In the genomic region with DNA sequence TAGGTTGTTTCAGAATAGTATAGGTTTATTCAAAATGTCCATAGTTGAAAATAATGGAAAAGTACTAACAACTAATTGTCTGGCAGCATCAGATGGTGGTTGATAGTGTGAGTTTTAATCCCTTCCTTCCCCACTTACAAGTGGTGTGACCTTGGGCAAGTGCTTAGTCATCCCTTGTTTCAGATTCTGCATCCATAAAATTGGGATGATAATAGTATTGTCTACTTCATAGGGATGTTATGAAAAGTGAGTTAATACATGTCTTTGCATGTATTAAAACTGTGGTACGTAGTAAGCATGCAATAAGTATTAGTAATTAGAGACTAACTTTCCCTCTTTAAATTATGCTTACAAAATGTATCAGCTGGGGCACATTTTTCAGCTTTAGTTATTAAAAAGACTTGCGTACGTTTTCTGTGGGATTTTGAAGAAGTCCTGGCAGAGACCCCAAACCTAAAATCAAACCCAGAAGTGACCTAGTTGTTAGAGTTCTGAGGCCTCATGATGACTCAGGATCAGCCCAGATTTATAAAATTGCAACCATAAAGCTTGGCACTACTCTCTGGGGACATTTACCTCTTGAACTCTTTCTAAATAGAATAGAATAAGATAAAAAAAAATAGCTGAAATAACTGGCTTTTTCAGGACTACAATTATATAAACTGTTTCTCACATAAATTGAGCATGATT, we compare ENCODE assay signal across 10 cellular contexts. TPM values are rescaled to one million over a fixed set of nuclear protein-coding genes. Genes with fewer than 3 reads are reported as not detected.
DNase-seq lines count a peak whose midpoint lies in the region; ATAC-seq, FAIRE-seq and TF ChIP-seq lines count a peak whose summit lies in the region.
"Had no signal": no experiment of that assay in that cellular context is flagged by ENCODE, and none has a peak within 500 bp of the region (broad histone marks: within the 10 kb centered on the region; RNA-seq: fewer than 3 reads in every experiment).

No MANE protein-coding gene starts in this region.

- H3K4me3 Mint-ChIP-seq in activated CD8-positive, alpha-beta T cell treated with anti-CD3 and anti-CD28 coated beads for 36 hours: peak overlapping the region; percentile 35

- peaks cover 2% of the 10 kb centered on the region for H3K9me3 Mint-ChIP-seq in activated CD8-positive, alpha-beta T cell treated with anti-CD3 and anti-CD28 coated beads for 36 hours

- peak; percentile 75 for FAIRE-seq in H54 (lab: Jason Lieb, UNC)

- peak overlapping the region in 1 of 10 experiments; percentile 91; a peak in 1 of 20 replicates for H3K4me3 ChIP-seq in BLaER1 treated with 17β-estradiol and CSF1 and Interleukin-3, amounts not matched to agents 10 nM and 100 nM
- H3K4me3 ChIP-seq: dorsolateral prefrontal cortex had no signal

- H3K4me1 Mint-ChIP-seq in activated CD8-positive, alpha-beta T cell treated with anti-CD3 and anti-CD28 coated beads for 36 hours (ENCODE audit: low read depth): peaks cover 81% of the 10 kb centered on the region

- H4K20me1 ChIP-seq in BLaER1 treated with 17β-estradiol and CSF1 and Interleukin-3, amounts not matched to agents 10 nM and 100 nM: peaks cover 49 to 97% (median 85%) of the 10 kb centered on the region in 11 experiments; a peak in 21 of 22 replicates

- intact Hi-C loops in activated CD8-positive, alpha-beta T cell treated with anti-CD3 and anti-CD28 coated beads for 36 hours (cut with micrococcal nuclease): no loop called here

- POLR2A ChIA-PET in activated CD8-positive, alpha-beta T cell treated with anti-CD3 and anti-CD28 coated beads for 36 hours (lab: Charles Lee): interaction anchor here (2.6 kb wide), 1 partner anchor 9 kb away, joined by 10 read pairs; a partner anchor contains a TSS

- peak overlapping the region in 10 of 11 experiments; percentile 19 to 68 (median 44); a peak in 19 of 22 replicates for H3K27ac ChIP-seq in BLaER1 treated with 17β-estradiol and CSF1 and Interleukin-3, amounts not matched to agents 10 nM and 100 nM
- H3K27ac ChIP-seq in foreskin keratinocyte: no peak overlapping the region
- H3K27ac ChIP-seq: dorsolateral prefrontal cortex, parathyroid adenoma had no signal

- peaks cover 68% of the 10 kb centered on the region for H3K36me3 Mint-ChIP-seq in activated CD8-positive, alpha-beta T cell treated with anti-CD3 and anti-CD28 coated beads for 36 hours (ENCODE audit: low read depth)

- no peak for DNase-seq in H54 (ENCODE audit: insufficient read length, low spot score)
- DNase-seq in activated CD8-positive, alpha-beta T cell treated with anti-CD3 and anti-CD28 coated beads for 36 hours: no peak
- DNase-seq in foreskin keratinocyte: peak; percentile 47 to 76
- no peak for DNase-seq in hypothalamus (lab: John Stamatoyannopoulos, UW)
- no peak for DNase-seq in stimulated activated CD4-positive, alpha-beta T cell treated with anti-CD3 and anti-CD28 coated beads, Interleukin-12 subunit alpha, Interleukin-12 subunit beta, amount 100 ng/mL, for 4 hours
- DNase-seq in NCI-H2196 (lab: John Stamatoyannopoulos, UW; ENCODE audit: unreplicated experiment): no peak

- peaks cover 59 to 88% (median 79%) of the 10 kb centered on the region in 10 experiments for H3K4me1 ChIP-seq in BLaER1 treated with 17β-estradiol and CSF1 and Interleukin-3, amounts not matched to agents 10 nM and 100 nM
- H3K4me1 ChIP-seq in foreskin keratinocyte: peaks cover 9% of the 10 kb centered on the region
- H3K4me1 ChIP-seq: parathyroid adenoma had no signal

- H3K9ac ChIP-seq in BLaER1 treated with 17β-estradiol and CSF1 and Interleukin-3, amounts not matched to agents 10 nM and 100 nM: peak overlapping the region in 6 of 11 experiments; percentile 13 to 98 (median 24); a peak in 7 of 22 replicates
- H3K9ac ChIP-seq: parathyroid adenoma had no signal

- no peaks in the 10 kb centered on the region for H3K27me3 ChIP-seq in BLaER1 treated with 17β-estradiol and CSF1 and Interleukin-3, amounts not matched to agents 10 nM and 100 nM
- H3K27me3 ChIP-seq in foreskin keratinocyte: peaks cover 5% of the 10 kb centered on the region

- H3K36me3 ChIP-seq in BLaER1 treated with 17β-estradiol and CSF1 and Interleukin-3, amounts not matched to agents 10 nM and 100 nM: peaks cover 15 to 94% (median 70%) of the 10 kb centered on the region in 11 experiments; a peak in 21 of 22 replicates

- TF ChIP-seq CTCF in activated CD8-positive, alpha-beta T cell treated with anti-CD3 and anti-CD28 coated beads for 36 hours (IDR thresholded peaks at IDR 0.05): no peak
- no peak for TF ChIP-seq CTCF in foreskin keratinocyte (conservative IDR thresholded peaks at IDR 0.05)

- H3K9me3 ChIP-seq in BLaER1 treated with 17β-estradiol and CSF1 and Interleukin-3, amounts not matched to agents 10 nM and 100 nM (replicated peaks in 1 of 11): peaks cover 0 to 7% (median 0%) of the 10 kb centered on the region in 11 experiments; a peak in 5 of 22 replicates

- peak overlapping the region; percentile 83 for H3K27ac Mint-ChIP-seq in activated CD8-positive, alpha-beta T cell treated with anti-CD3 and anti-CD28 coated beads for 36 hours

- H3K27me3 Mint-ChIP-seq in activated CD8-positive, alpha-beta T cell treated with anti-CD3 and anti-CD28 coated beads for 36 hours: no peaks in the 10 kb centered on the region

- CTCF ChIA-PET in activated CD8-positive, alpha-beta T cell treated with anti-CD3 and anti-CD28 coated beads for 36 hours (lab: Charles Lee): interaction anchor here (0.6 to 3.7 kb wide), 39 partner anchors 8 to 407 kb away, joined by 3 to 26 read pairs (median 3); a partner anchor contains a TSS

- no peak for TF ChIP-seq POLR2A in H54 (IDR thresholded peaks at IDR 0.05; ENCODE audit: low read depth, low read length)

- peak overlapping the region; percentile 54 to 93 (median 85) for H3K4me2 ChIP-seq in BLaER1 treated with 17β-estradiol and CSF1 and Interleukin-3, amounts not matched to agents 10 nM and 100 nM

- no peak for ATAC-seq in activated CD8-positive, alpha-beta T cell treated with anti-CD3 and anti-CD28 coated beads for 36 hours
- ATAC-seq in foreskin keratinocyte (peak; percentile 87), HG02571 (IDR thresholded peaks at IDR 0.05; ENCODE audit: unreplicated experiment) (no peak)

RNA-seq across cellular contexts. Expression of a gene that starts 8.6 kb away (rescaled TPM):
- total RNA-seq in activated CD8-positive, alpha-beta T cell treated with anti-CD3 and anti-CD28 coated beads for 36 hours: 10 to 100 TPM; 61.6 to 64.5 TPM
- 2.3 and 11.0 TPM in 2 replicates for total RNA-seq in foreskin keratinocyte
- 0.26 and 0.75 TPM in 2 replicates for polyA plus RNA-seq in foreskin keratinocyte

Comparison
In these comparisons a context has a peak if more than half of its experiments do, and no peak if none do; other contexts are left out.
1. DNase-seq: peak in foreskin keratinocyte (2 of 2); none in H54 (single experiment), activated CD8-positive, alpha-beta T cell treated with anti-CD3 and anti-CD28 coated beads for 36 hours (single experiment), hypothalamus (0 of 51), stimulated activated CD4-positive, alpha-beta T cell treated with anti-CD3 and anti-CD28 coated beads, Interleukin-12 subunit alpha, Interleukin-12 subunit beta, amount 100 ng/mL, for 4 hours (single experiment) and NCI-H2196 (single experiment).